In the genomic region with DNA sequence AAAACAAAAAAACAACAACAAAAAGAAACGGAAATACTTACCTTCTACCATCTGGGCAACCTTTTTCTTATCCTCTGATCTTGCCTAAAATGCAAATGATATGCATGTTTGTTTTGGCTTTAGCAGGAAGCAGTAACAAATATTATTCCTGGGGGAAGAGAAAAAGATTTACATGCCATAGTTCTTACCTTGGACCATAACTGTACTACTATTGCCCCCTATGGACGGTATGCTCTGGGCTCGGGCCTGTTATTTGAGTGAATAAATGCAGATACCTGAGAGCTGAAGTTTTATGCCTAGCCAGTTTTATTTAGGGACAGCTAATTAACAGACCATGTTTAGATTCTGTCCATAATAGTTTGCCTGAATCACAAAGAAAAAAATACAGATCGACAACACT, we compare ENCODE assay signal across 1 cellular context.
TF ChIP-seq lines count a peak whose summit lies in the region.

No MANE protein-coding gene starts in this region.

TF ChIP-seq in K562, 482 proteins besides CTCF, POLR2A, EP300 and RAD21 (continued from another document):
- TF ChIP-seq, protein P1, sequence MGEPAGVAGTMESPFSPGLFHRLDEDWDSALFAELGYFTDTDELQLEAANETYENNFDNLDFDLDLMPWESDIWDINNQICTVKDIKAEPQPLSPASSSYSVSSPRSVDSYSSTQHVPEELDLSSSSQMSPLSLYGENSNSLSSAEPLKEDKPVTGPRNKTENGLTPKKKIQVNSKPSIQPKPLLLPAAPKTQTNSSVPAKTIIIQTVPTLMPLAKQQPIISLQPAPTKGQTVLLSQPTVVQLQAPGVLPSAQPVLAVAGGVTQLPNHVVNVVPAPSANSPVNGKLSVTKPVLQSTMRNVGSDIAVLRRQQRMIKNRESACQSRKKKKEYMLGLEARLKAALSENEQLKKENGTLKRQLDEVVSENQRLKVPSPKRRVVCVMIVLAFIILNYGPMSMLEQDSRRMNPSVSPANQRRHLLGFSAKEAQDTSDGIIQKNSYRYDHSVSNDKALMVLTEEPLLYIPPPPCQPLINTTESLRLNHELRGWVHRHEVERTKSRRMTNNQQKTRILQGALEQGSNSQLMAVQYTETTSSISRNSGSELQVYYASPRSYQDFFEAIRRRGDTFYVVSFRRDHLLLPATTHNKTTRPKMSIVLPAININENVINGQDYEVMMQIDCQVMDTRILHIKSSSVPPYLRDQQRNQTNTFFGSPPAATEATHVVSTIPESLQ (CRISPR knock-in tag; IDR thresholded peaks at IDR 0.05): no peak
